1 cellular context compared by ENCODE assay signal in genomic region chr3:152126260-152126659, GRCh38.
TF ChIP-seq lines count a peak whose summit lies in the region.

No MANE protein-coding gene starts in this region.

TF ChIP-seq in GM23338, 12 proteins besides CTCF, POLR2A, EP300 and RAD21 (continued from another document):
- TF ChIP-seq ZNF462 (CRISPR knock-in tag; IDR thresholded peaks at IDR 0.05) (no peak), CREB1 (CRISPR knock-in tag; IDR thresholded peaks at IDR 0.05; ENCODE audit: low read depth) (no peak), REST (IDR thresholded peaks at IDR 0.05; ENCODE audit: unreplicated experiment) (no peak), POLR2AphosphoS5 (IDR thresholded peaks at IDR 0.05; ENCODE audit: low read depth) (no peak), STAT1 (IDR thresholded peaks at IDR 0.05; ENCODE audit: unreplicated experiment) (no peak), JUNB (IDR thresholded peaks at IDR 0.05; ENCODE audit: unreplicated experiment) (no peak), NANOG (IDR thresholded peaks at IDR 0.05; ENCODE audit: borderline replicate concordance) (no peak)
